In genomic region chr6:142232206-142233044, GRCh38 we compare ENCODE assay signal across 1 cellular context.
TF ChIP-seq lines count a peak whose summit lies in the region.
"Not testable (repeated sequence)": the region's sequence is repeated elsewhere in the genome, so short reads cannot be mapped to it uniquely, and the experiment has no call there.

No MANE protein-coding gene starts in this region.

TF ChIP-seq in HepG2, 621 proteins besides CTCF, POLR2A, EP300 and RAD21 (continued from another document and continues in another):
- TF ChIP-seq FOXP4 (CRISPR knock-in tag; IDR thresholded peaks at IDR 0.05) (peak; percentile 85), ZSCAN31 (CRISPR knock-in tag; IDR thresholded peaks at IDR 0.05; ENCODE audit: low read depth) (peak; percentile 50; the same call in 1 of the 2 replicates), GABPB1 (CRISPR knock-in tag; IDR thresholded peaks at IDR 0.05) (peak; percentile 45; the same call in 1 of the 2 replicates), KAT8 (CRISPR knock-in tag; IDR thresholded peaks at IDR 0.05) (peak; percentile 91), SP5 (CRISPR knock-in tag; IDR thresholded peaks at IDR 0.05; ENCODE audit: borderline replicate concordance, low read depth) (peak; percentile 71; the same call in 1 of the 2 replicates), ZNF777 (CRISPR knock-in tag; IDR thresholded peaks at IDR 0.05) (peak; percentile 54; the same call in 1 of the 2 replicates), STAT6 (CRISPR knock-in tag; IDR thresholded peaks at IDR 0.05; ENCODE audit: borderline replicate concordance) (peak; percentile 96; the same call in 1 of the 2 replicates), ZNF598 (CRISPR knock-in tag; IDR thresholded peaks at IDR 0.05; ENCODE audit: borderline replicate concordance) (peak; percentile 64; the same call in 1 of the 2 replicates), KDM5B (CRISPR knock-in tag; IDR thresholded peaks at IDR 0.05; ENCODE audit: borderline replicate concordance) (peak; percentile 76; the same call in 1 of the 2 replicates), MEF2D (CRISPR knock-in tag; IDR thresholded peaks at IDR 0.05) (peak; percentile 92), ZBTB3 (CRISPR knock-in tag; IDR thresholded peaks at IDR 0.05; ENCODE audit: borderline replicate concordance, low read depth) (peak; percentile 24; the same call in 1 of the 2 replicates), TFE3 (CRISPR knock-in tag; IDR thresholded peaks at IDR 0.05) (peak; percentile 64; the same call in 1 of the 2 replicates), ZBTB43 (CRISPR knock-in tag; conservative IDR thresholded peaks at IDR 0.05) (peak; percentile 59; the same call in 1 of the 2 replicates), ZNF350 (CRISPR knock-in tag; IDR thresholded peaks at IDR 0.05; ENCODE audit: borderline replicate concordance, low read depth) (peak; percentile 91), KLF6 (CRISPR knock-in tag; IDR thresholded peaks at IDR 0.05) (peak; percentile 61), TGIF2 (CRISPR knock-in tag; IDR thresholded peaks at IDR 0.05) (0 out of 2 replicates have a peak, but pooled peaks have one; percentile 36), ZSCAN25 (CRISPR knock-in tag; IDR thresholded peaks at IDR 0.05) (peak; percentile 43; the same call in 1 of the 2 replicates), ZNF275 (CRISPR knock-in tag; IDR thresholded peaks at IDR 0.05; ENCODE audit: borderline replicate concordance) (peak; percentile 89; the same call in 1 of the 2 replicates), ZNF883 (CRISPR knock-in tag; IDR thresholded peaks at IDR 0.05; ENCODE audit: not compliant biosample characterization) (peak; percentile 42), NR0B2 (CRISPR knock-in tag; IDR thresholded peaks at IDR 0.05) (peak; percentile 78; the same call in 1 of the 2 replicates), MXD4 (CRISPR knock-in tag; IDR thresholded peaks at IDR 0.05) (0 out of 2 replicates have a peak, but pooled peaks have one; percentile 47), ARID3A (IDR thresholded peaks at IDR 0.05; ENCODE audit: low read depth, low read length) (peak; percentile 59; the same call in 1 of the 2 replicates), SALL1 (CRISPR knock-in tag; IDR thresholded peaks at IDR 0.05) (peak; percentile 99), EED (CRISPR knock-in tag; IDR thresholded peaks at IDR 0.05) (peak; percentile 85), THRA (CRISPR knock-in tag; IDR thresholded peaks at IDR 0.05; ENCODE audit: borderline replicate concordance) (peak; percentile 68; the same call in 1 of the 2 replicates), MEIS2 (CRISPR knock-in tag; IDR thresholded peaks at IDR 0.05) (0 out of 2 replicates have a peak, but pooled peaks have one; percentile 64), ZNF644 (CRISPR knock-in tag; IDR thresholded peaks at IDR 0.05; ENCODE audit: low read depth) (peak; percentile 78), KLF12 (CRISPR knock-in tag; IDR thresholded peaks at IDR 0.05; ENCODE audit: borderline replicate concordance) (0 out of 2 replicates have a peak, but pooled peaks have one; percentile 7), ZBTB44 (CRISPR knock-in tag; IDR thresholded peaks at IDR 0.05) (peak; percentile 61; the same call in 1 of the 2 replicates), RXRA (CRISPR knock-in tag; IDR thresholded peaks at IDR 0.05) (peak; percentile 57), ZNF792 (CRISPR knock-in tag; IDR thresholded peaks at IDR 0.05) (peak; percentile 92), YEATS2 (CRISPR knock-in tag; IDR thresholded peaks at IDR 0.05; ENCODE audit: borderline replicate concordance) (peak; percentile 61; the same call in 1 of the 2 replicates), NONO (CRISPR knock-in tag; conservative IDR thresholded peaks at IDR 0.05) (peak; percentile 77; the same call in 1 of the 2 replicates), ZNF83 (CRISPR knock-in tag; IDR thresholded peaks at IDR 0.05; ENCODE audit: borderline replicate concordance) (peak; percentile 39; the same call in 1 of the 2 replicates), CEBPG (CRISPR knock-in tag; IDR thresholded peaks at IDR 0.05) (peak; percentile 48), IRF2 (CRISPR knock-in tag; IDR thresholded peaks at IDR 0.05) (peak; percentile 96)
- TF ChIP-seq, protein P1, sequence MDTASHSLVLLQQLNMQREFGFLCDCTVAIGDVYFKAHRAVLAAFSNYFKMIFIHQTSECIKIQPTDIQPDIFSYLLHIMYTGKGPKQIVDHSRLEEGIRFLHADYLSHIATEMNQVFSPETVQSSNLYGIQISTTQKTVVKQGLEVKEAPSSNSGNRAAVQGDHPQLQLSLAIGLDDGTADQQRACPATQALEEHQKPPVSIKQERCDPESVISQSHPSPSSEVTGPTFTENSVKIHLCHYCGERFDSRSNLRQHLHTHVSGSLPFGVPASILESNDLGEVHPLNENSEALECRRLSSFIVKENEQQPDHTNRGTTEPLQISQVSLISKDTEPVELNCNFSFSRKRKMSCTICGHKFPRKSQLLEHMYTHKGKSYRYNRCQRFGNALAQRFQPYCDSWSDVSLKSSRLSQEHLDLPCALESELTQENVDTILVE (CRISPR knock-in tag; IDR thresholded peaks at IDR 0.05) = 0 out of 2 replicates have a peak, but pooled peaks have one; percentile 51
- TF ChIP-seq, protein P2, sequence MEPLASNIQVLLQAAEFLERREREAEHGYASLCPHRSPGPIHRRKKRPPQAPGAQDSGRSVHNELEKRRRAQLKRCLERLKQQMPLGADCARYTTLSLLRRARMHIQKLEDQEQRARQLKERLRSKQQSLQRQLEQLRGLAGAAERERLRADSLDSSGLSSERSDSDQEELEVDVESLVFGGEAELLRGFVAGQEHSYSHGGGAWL (CRISPR knock-in tag; IDR thresholded peaks at IDR 0.05) = peak; percentile 32; the same call in 1 of the 2 replicates
- TF ChIP-seq NONO (IDR thresholded peaks at IDR 0.05) = not testable (repeated sequence)
